ENCODE assay signal across 13 cellular contexts in the genomic region with DNA sequence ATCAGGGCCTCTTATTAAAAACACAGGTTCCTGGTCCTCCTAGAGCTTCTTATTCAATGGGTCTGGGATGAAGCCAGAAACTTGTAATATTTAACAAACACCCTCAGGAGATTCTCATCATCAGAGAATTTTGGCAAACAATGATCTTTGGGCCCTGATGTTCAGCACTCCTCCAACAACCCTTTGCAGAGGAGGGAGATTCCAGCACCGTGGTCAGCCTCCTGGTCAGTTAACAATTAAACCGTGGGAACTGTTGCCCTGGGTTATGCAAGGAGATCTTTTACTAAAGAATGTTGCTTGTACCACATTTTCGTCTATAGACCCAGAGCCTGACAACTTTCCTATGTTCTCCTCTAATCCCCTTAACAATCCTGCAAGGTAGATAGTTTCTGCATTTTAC.
DNase-seq lines count a peak whose midpoint lies in the region; ATAC-seq and TF ChIP-seq lines count a peak whose summit lies in the region.
"Had no signal": no experiment of that assay in that cellular context is flagged by ENCODE, and none has a peak within 500 bp of the region (broad histone marks: within the 10 kb centered on the region; RNA-seq: fewer than 3 reads in every experiment).

No MANE protein-coding gene starts in this region.

- no peak for TF ChIP-seq CTCF in right atrium auricular region (IDR thresholded peaks at IDR 0.05)
- no peak for TF ChIP-seq CTCF in uterus (IDR thresholded peaks at IDR 0.05)
- no peak for TF ChIP-seq CTCF in osteoblast (IDR thresholded peaks at IDR 0.05; ENCODE audit: extremely low read depth, low read depth, low read length)

- H3K27me3 ChIP-seq in right atrium auricular region (no peaks in the 10 kb centered on the region), uterus (no peaks in the 10 kb centered on the region), SJCRH30 (no peaks in the 10 kb centered on the region), osteoblast (ENCODE audit: insufficient read depth, low read length) (no peaks in the 10 kb centered on the region)
- H3K27me3 ChIP-seq: esophagus muscularis mucosa, upper lobe of left lung had no signal

- H3K36me3 ChIP-seq in right atrium auricular region (no peaks in the 10 kb centered on the region), uterus (no peaks in the 10 kb centered on the region), SJCRH30 (no peaks in the 10 kb centered on the region), osteoblast (ENCODE audit: insufficient read depth, low read length) (no peaks in the 10 kb centered on the region)
- H3K36me3 ChIP-seq: esophagus muscularis mucosa, upper lobe of left lung had no signal

- H3K4me3 ChIP-seq in right atrium auricular region (no peak overlapping the region), uterus (no peak overlapping the region), SJCRH30 (no peak overlapping the region), osteoblast (ENCODE audit: insufficient read depth, low read length) (no peak overlapping the region)
- H3K4me3 ChIP-seq: esophagus muscularis mucosa, upper lobe of left lung had no signal

- no peak for TF ChIP-seq POLR2A in uterus (IDR thresholded peaks at IDR 0.05)

- intact Hi-C loops in Right ventricle myocardium inferior (cut with DNase I): loop anchor here (5.0 to 10.0 kb wide), 2 partner anchors 90 to 127 kb away; no protein-coding TSS in a partner anchor
- intact Hi-C loops in uterus (cut with DNase I; ENCODE audit: low total_unique reads): no loop called here

- H2AFZ ChIP-seq in osteoblast (ENCODE audit: low read length): no peak overlapping the region

- H3K9me3 ChIP-seq in right atrium auricular region (no peaks in the 10 kb centered on the region), uterus (no peaks in the 10 kb centered on the region), SJCRH30 (replicated peaks) (no peaks in the 10 kb centered on the region), osteoblast (ENCODE audit: low read depth, low read length) (no peaks in the 10 kb centered on the region)
- H3K9me3 ChIP-seq: esophagus muscularis mucosa, upper lobe of left lung had no signal

- no peaks in the 10 kb centered on the region for H3K79me2 ChIP-seq in osteoblast (ENCODE audit: insufficient read depth, low read length)

- DNase-seq in Right ventricle myocardium inferior (ENCODE audit: missing footprints) (peak; percentile 14), right atrium auricular region (ENCODE audit: low spot score) (no peak), dermis blood vessel endothelial cell (peak; percentile 51), left lobe of liver (ENCODE audit: low spot score) (no peak), uterus (peak; percentile 37 to 48), SJCRH30 (no peak), NCI-H2107 (lab: John Stamatoyannopoulos, UW) (no peak), osteoblast (ENCODE audit: insufficient read length, low spot score, missing footprints) (no peak)
- DNase-seq: activated naive CD4-positive, alpha-beta T cell treated with Interleukin-2 at 50 U/mL for 16 hours; DMS53; NCI-H446; upper lobe of left lung had no signal

- H3K27ac ChIP-seq in right atrium auricular region (no peak overlapping the region), uterus (peak overlapping the region in 1 of 2 donors; percentile 4), SJCRH30 (no peak overlapping the region), osteoblast (ENCODE audit: low read depth, low read length) (no peak overlapping the region)
- H3K27ac ChIP-seq: upper lobe of left lung had no signal

- H3K4me2 ChIP-seq in osteoblast (ENCODE audit: insufficient read depth, low read length): no peak overlapping the region

- H4K20me1 ChIP-seq in osteoblast (ENCODE audit: insufficient read depth, low read length): no peaks in the 10 kb centered on the region

- peaks cover 0 to 13% of the 10 kb centered on the region in 2 donors for H3K4me1 ChIP-seq in right atrium auricular region
- no peaks in the 10 kb centered on the region for H3K4me1 ChIP-seq in uterus
- no peaks in the 10 kb centered on the region for H3K4me1 ChIP-seq in SJCRH30
- H3K4me1 ChIP-seq in osteoblast (ENCODE audit: insufficient read depth, low read length): no peaks in the 10 kb centered on the region
- H3K4me1 ChIP-seq: upper lobe of left lung had no signal

- ATAC-seq in Right ventricle myocardium inferior (peak; percentile 81), left lobe of liver (peak; percentile 73)

Comparison
In these comparisons a context has a peak if more than half of its experiments do, and no peak if none do; other contexts are left out.
1. DNase-seq: peak in Right ventricle myocardium inferior (single experiment), dermis blood vessel endothelial cell (single experiment) and uterus (2 of 2); none in right atrium auricular region (single experiment), left lobe of liver (single experiment), SJCRH30 (0 of 2), NCI-H2107 (single experiment) and osteoblast (single experiment).